ENCODE assay signal across 1 cellular context in genomic region chr12:106090586-106091411, GRCh38.
TF ChIP-seq lines count a peak whose summit lies in the region.

No MANE protein-coding gene starts in this region.

TF ChIP-seq in H1, 55 proteins besides CTCF, POLR2A, EP300 and RAD21 (continued from another document):
- TF ChIP-seq, protein P1, sequence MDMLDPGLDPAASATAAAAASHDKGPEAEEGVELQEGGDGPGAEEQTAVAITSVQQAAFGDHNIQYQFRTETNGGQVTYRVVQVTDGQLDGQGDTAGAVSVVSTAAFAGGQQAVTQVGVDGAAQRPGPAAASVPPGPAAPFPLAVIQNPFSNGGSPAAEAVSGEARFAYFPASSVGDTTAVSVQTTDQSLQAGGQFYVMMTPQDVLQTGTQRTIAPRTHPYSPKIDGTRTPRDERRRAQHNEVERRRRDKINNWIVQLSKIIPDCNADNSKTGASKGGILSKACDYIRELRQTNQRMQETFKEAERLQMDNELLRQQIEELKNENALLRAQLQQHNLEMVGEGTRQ (IDR thresholded peaks at IDR 0.05; ENCODE audit: low read length), result no peak
- TF ChIP-seq RBBP5 (IDR thresholded peaks at IDR 0.05; ENCODE audit: borderline replicate concordance, low read depth, low read length) (no peak), BACH1 (IDR thresholded peaks at IDR 0.05; ENCODE audit: low read length) (no peak), SRF (IDR thresholded peaks at IDR 0.05; ENCODE audit: low read depth, low read length) (no peak)
